In the genomic region with DNA sequence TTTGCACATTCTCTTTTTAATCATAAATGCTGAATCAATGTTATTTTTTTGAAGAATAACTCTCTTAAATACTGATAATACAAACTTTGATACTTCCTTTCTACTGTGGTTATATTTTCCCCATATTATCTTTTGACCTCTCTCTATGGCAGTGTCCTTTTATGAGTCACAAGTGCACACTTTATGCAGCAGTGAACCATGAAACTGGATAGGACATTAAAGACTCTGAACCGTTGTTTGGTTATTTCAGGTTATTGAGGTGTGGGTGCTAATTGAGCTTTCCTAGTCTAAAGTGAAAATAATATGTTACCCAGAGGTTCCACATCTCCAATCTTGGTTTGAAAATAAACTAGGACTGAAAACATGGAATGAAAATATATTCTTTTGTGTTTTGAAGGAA, we compare ENCODE assay signal across 21 cellular contexts.
DNase-seq lines count a peak whose midpoint lies in the region; ATAC-seq, FAIRE-seq and TF ChIP-seq lines count a peak whose summit lies in the region.
"Had no signal": no experiment of that assay in that cellular context is flagged by ENCODE, and none has a peak within 500 bp of the region (broad histone marks: within the 10 kb centered on the region; RNA-seq: fewer than 3 reads in every experiment).

No MANE protein-coding gene starts in this region.

- intact Hi-C loops in activated T-helper 2 cell treated with anti-CD3 and anti-CD28 coated beads, Interferon-gamma antibody, Interleukin-2, Interleukin-4, amounts not matched to agents 10 μg/mL and 5 μg/mL and 100 μg/mL, durations not matched to agents 14 hours and 24 hours and 36 hours (cut with micrococcal nuclease), result loop anchor here (10.0 kb wide), 1 partner anchor 155 kb away; the partner anchor contains the start of gene VWA8
- intact Hi-C loops in psoas muscle (cut with DNase I), result loop anchor here (10.0 kb wide), 3 partner anchors 215 to 765 kb away; no protein-coding TSS in a partner anchor

- FAIRE-seq in RCC 7860 (lab: Jason Lieb, UNC), result peak; percentile 97

- peaks cover 3% of the 10 kb centered on the region for H3K4me1 Mint-ChIP-seq in activated T-helper 2 cell treated with anti-CD3 and anti-CD28 coated beads, Interferon-gamma antibody, Interleukin-2, Interleukin-4, amounts not matched to agents 10 μg/mL and 5 μg/mL and 100 μg/mL, durations not matched to agents 14 hours and 24 hours and 36 hours (ENCODE audit: low read depth)

- no peaks in the 10 kb centered on the region for H3K27me3 Mint-ChIP-seq in activated T-helper 2 cell treated with anti-CD3 and anti-CD28 coated beads, Interferon-gamma antibody, Interleukin-2, Interleukin-4, amounts not matched to agents 10 μg/mL and 5 μg/mL and 100 μg/mL, durations not matched to agents 14 hours and 24 hours and 36 hours (ENCODE audit: low read depth)

- no peaks in the 10 kb centered on the region for H3K9me3 ChIP-seq in psoas muscle
- H3K9me3 ChIP-seq: gastrocnemius medialis, HAP-1, sigmoid colon had no signal

- 22 to 44% (median 29%) methylated on average over 1 of the region's 1 CpG for WGBS in psoas muscle, 3 donors

- H3K27me3 ChIP-seq in psoas muscle (ENCODE audit: insufficient read depth in 3 of 3, low read length in 2 of 3), result no peaks in the 10 kb centered on the region
- H3K27me3 ChIP-seq: cardiac muscle cell, gastrocnemius medialis, sigmoid colon had no signal

- DNase-seq in COLO668 (lab: John Stamatoyannopoulos, UW; ENCODE audit: unreplicated experiment), result peak; percentile 51
- DNase-seq in RCC 7860 (ENCODE audit: low spot score), result peak; percentile 46
- no peak for DNase-seq in NCI-H1694 (lab: John Stamatoyannopoulos, UW)
- no peak for DNase-seq in activated T-helper 2 cell treated with anti-CD3 and anti-CD28 coated beads, Interferon-gamma antibody, Interleukin-2, Interleukin-4, amounts not matched to agents 10 μg/mL and 5 μg/mL and 100 μg/mL, durations not matched to agents 14 hours and 24 hours and 36 hours (ENCODE audit: low spot score)
- DNase-seq in psoas muscle, result no peak
- no peak for DNase-seq in DMS153 (lab: John Stamatoyannopoulos, UW)
- DNase-seq: activated CD8-positive, alpha-beta memory T cell treated with anti-CD3 and anti-CD28 coated beads for 24 hours; erythroblast; gastrocnemius medialis; NCI-H1436; NCI-H510A; SIG-M5; sigmoid colon; stimulated activated CD4-positive, alpha-beta T cell treated with anti-CD3 and anti-CD28 coated beads, Interleukin-2, amount 100 ng/mL, for 24 hours; substantia nigra had no signal

- no peaks in the 10 kb centered on the region for H3K9me3 Mint-ChIP-seq in activated T-helper 2 cell treated with anti-CD3 and anti-CD28 coated beads, Interferon-gamma antibody, Interleukin-2, Interleukin-4, amounts not matched to agents 10 μg/mL and 5 μg/mL and 100 μg/mL, durations not matched to agents 14 hours and 24 hours and 36 hours
- H3K9me3 Mint-ChIP-seq: activated T-helper 1 cell treated with anti-CD3 and anti-CD28 coated beads, Interleukin-12 subunit alpha, Interleukin-12 subunit beta, Interleukin-2, Interleukin-4 antibody, amounts not matched to agents 30 ng/mL and 10 ng/mL and 1 ng/mL, durations not matched to agents 14 hours and 24 hours and 36 hours; T-helper 2 cell treated with Interferon-gamma antibody and Interleukin-4, amounts not matched to agents 5 μg/mL and 100 μg/mL, for 36 hours had no signal

- no peaks in the 10 kb centered on the region for H3K36me3 ChIP-seq in psoas muscle (ENCODE audit: insufficient read depth in 1 of 2, low read depth in 1 of 2)
- H3K36me3 ChIP-seq: cardiac muscle cell, gastrocnemius medialis, HAP-1, sigmoid colon had no signal

- TF ChIP-seq CTCF in psoas muscle (IDR thresholded peaks at IDR 0.05), result no peak

- H3K36me3 Mint-ChIP-seq in activated T-helper 2 cell treated with anti-CD3 and anti-CD28 coated beads, Interferon-gamma antibody, Interleukin-2, Interleukin-4, amounts not matched to agents 10 μg/mL and 5 μg/mL and 100 μg/mL, durations not matched to agents 14 hours and 24 hours and 36 hours (ENCODE audit: low read depth), result no peaks in the 10 kb centered on the region

- no peak overlapping the region for H3K4me3 Mint-ChIP-seq in activated T-helper 2 cell treated with anti-CD3 and anti-CD28 coated beads, Interferon-gamma antibody, Interleukin-2, Interleukin-4, amounts not matched to agents 10 μg/mL and 5 μg/mL and 100 μg/mL, durations not matched to agents 14 hours and 24 hours and 36 hours (ENCODE audit: low read depth)
- H3K4me3 Mint-ChIP-seq: activated T-helper 1 cell treated with anti-CD3 and anti-CD28 coated beads, Interleukin-12 subunit alpha, Interleukin-12 subunit beta, Interleukin-2, Interleukin-4 antibody, amounts not matched to agents 30 ng/mL and 10 ng/mL and 1 ng/mL, durations not matched to agents 14 hours and 24 hours and 36 hours; T-helper 2 cell treated with Interferon-gamma antibody and Interleukin-4, amounts not matched to agents 5 μg/mL and 100 μg/mL, for 36 hours had no signal

- H3K27ac Mint-ChIP-seq in activated T-helper 2 cell treated with anti-CD3 and anti-CD28 coated beads, Interferon-gamma antibody, Interleukin-2, Interleukin-4, amounts not matched to agents 10 μg/mL and 5 μg/mL and 100 μg/mL, durations not matched to agents 14 hours and 24 hours and 36 hours, result no peak overlapping the region
- H3K27ac Mint-ChIP-seq: activated T-helper 1 cell treated with anti-CD3 and anti-CD28 coated beads, Interleukin-12 subunit alpha, Interleukin-12 subunit beta, Interleukin-2, Interleukin-4 antibody, amounts not matched to agents 30 ng/mL and 10 ng/mL and 1 ng/mL, durations not matched to agents 14 hours and 24 hours and 36 hours; T-helper 2 cell treated with Interferon-gamma antibody and Interleukin-4, amounts not matched to agents 5 μg/mL and 100 μg/mL, for 36 hours had no signal

- no peaks in the 10 kb centered on the region for H3K4me1 ChIP-seq in psoas muscle

- ATAC-seq in GM18870 (IDR thresholded peaks at IDR 0.05; ENCODE audit: unreplicated experiment) (peak; percentile 55), HG03097 (IDR thresholded peaks at IDR 0.05; ENCODE audit: low FRiP score, unreplicated experiment) (peak; percentile 53), psoas muscle (no peak)
- ATAC-seq: gastrocnemius medialis had no signal

- no peak overlapping the region for H3K27ac ChIP-seq in psoas muscle
- H3K27ac ChIP-seq: cardiac muscle cell, gastrocnemius medialis, sigmoid colon had no signal

- no peak overlapping the region for H3K4me3 ChIP-seq in psoas muscle
- H3K4me3 ChIP-seq: cardiac muscle cell, gastrocnemius medialis, HAP-1, sigmoid colon had no signal

Comparison
In these comparisons a context has a peak if more than half of its experiments do, and no peak if none do; other contexts are left out.
1. DNase-seq: peak in COLO668 (single experiment) and RCC 7860 (single experiment); none in NCI-H1694 (single experiment), activated T-helper 2 cell treated with anti-CD3 and anti-CD28 coated beads, Interferon-gamma antibody, Interleukin-2, Interleukin-4, amounts not matched to agents 10 μg/mL and 5 μg/mL and 100 μg/mL, durations not matched to agents 14 hours and 24 hours and 36 hours (single experiment), psoas muscle (0 of 2) and DMS153 (single experiment).
2. ATAC-seq: peak in GM18870 (single experiment) and HG03097 (single experiment); none in psoas muscle (0 of 4).